In the genomic region with DNA sequence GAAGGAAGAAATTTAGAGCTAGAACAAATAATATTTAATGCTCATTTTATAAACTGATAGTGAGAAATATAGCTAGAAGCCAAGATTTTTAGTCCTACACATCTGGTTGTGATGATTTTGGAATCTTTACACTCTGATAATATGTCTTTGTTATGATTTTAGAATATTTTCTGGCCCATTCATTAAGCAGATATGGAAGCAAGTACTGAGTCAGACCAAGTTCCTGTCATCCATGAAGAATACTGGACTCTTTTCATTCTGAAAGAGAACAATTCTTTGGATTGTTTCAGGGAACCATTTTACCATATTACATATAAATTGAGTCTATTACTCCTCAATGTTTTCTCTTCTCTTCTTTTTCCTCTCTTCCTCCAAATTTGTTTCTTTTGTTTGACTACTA, we compare ENCODE assay signal across 25 cellular contexts.
DNase-seq lines count a peak whose midpoint lies in the region; ATAC-seq, FAIRE-seq and TF ChIP-seq lines count a peak whose summit lies in the region.
"Had no signal": no experiment of that assay in that cellular context is flagged by ENCODE, and none has a peak within 500 bp of the region (broad histone marks: within the 10 kb centered on the region; RNA-seq: fewer than 3 reads in every experiment).

No MANE protein-coding gene starts in this region.

- no peak for ATAC-seq in GM19395 (IDR thresholded peaks at IDR 0.05; ENCODE audit: unreplicated experiment)
- ATAC-seq: HCT116; left lobe of liver; stimulated activated naive CD8-positive, alpha-beta T cell treated with anti-CD3 and anti-CD28 coated beads, Interleukin-15, Interleukin-2, amounts not matched to agents 100 U/mL and 50 U/mL, for 24 hours had no signal

- H3K27ac Mint-ChIP-seq in HFFc6 (peak overlapping the region; percentile 80), chondrocyte (ENCODE audit: unreplicated experiment) (peak overlapping the region; percentile 55)
- H3K27ac Mint-ChIP-seq: activated naive CD4-positive, alpha-beta T cell treated with anti-CD3 and anti-CD28 coated beads, Interleukin-2, amount 50 U/mL, for 24 hours; CD8-positive, alpha-beta memory T cell; type B pancreatic cell had no signal

- peak overlapping the region; percentile 65 for H3K27ac ChIP-seq in ACC112 (ENCODE audit: low read depth, low read length)
- H3K27ac ChIP-seq: breast epithelium, esophagus squamous epithelium, neutrophil had no signal

- H3K27me3 Mint-ChIP-seq in HFFc6 (ENCODE audit: insufficient read depth) (no peaks in the 10 kb centered on the region), chondrocyte (ENCODE audit: low read depth) (no peaks in the 10 kb centered on the region)
- H3K27me3 Mint-ChIP-seq: activated naive CD4-positive, alpha-beta T cell treated with anti-CD3 and anti-CD28 coated beads, Interleukin-2, amount 50 U/mL, for 24 hours; CD8-positive, alpha-beta memory T cell; type B pancreatic cell had no signal

- H3K9me3 Mint-ChIP-seq in HFFc6 = no peaks in the 10 kb centered on the region
- no peaks in the 10 kb centered on the region for H3K9me3 Mint-ChIP-seq in chondrocyte (ENCODE audit: low read depth)
- H3K9me3 Mint-ChIP-seq: activated naive CD4-positive, alpha-beta T cell treated with anti-CD3 and anti-CD28 coated beads, Interleukin-2, amount 50 U/mL, for 24 hours; CD8-positive, alpha-beta memory T cell; type B pancreatic cell had no signal

- TF ChIP-seq CTCF in HFFc6 (IDR thresholded peaks at IDR 0.05) (no peak), chondrocyte (IDR thresholded peaks at IDR 0.05) (no peak)

- H3K79me2 ChIP-seq in ACC112 (ENCODE audit: control insufficient read depth, insufficient read depth, low read length, unreplicated experiment) = no peaks in the 10 kb centered on the region

- peak overlapping the region; percentile 70 for H3K4me3 Mint-ChIP-seq in HFFc6
- H3K4me3 Mint-ChIP-seq in chondrocyte (ENCODE audit: unreplicated experiment) = no peak overlapping the region
- H3K4me3 Mint-ChIP-seq: activated naive CD4-positive, alpha-beta T cell treated with anti-CD3 and anti-CD28 coated beads, Interleukin-2, amount 50 U/mL, for 24 hours; CD8-positive, alpha-beta memory T cell; type B pancreatic cell had no signal

- peak overlapping the region; percentile 7 for H2AFZ ChIP-seq in ACC112 (ENCODE audit: low read length, unreplicated experiment)

- peaks cover 7% of the 10 kb centered on the region; the same call in 1 of the 2 replicates for H3K36me3 Mint-ChIP-seq in HFFc6 (ENCODE audit: low read depth)
- H3K36me3 Mint-ChIP-seq in chondrocyte (ENCODE audit: low read depth) = no peaks in the 10 kb centered on the region
- H3K36me3 Mint-ChIP-seq: CD8-positive, alpha-beta memory T cell; type B pancreatic cell had no signal

- peak overlapping the region; percentile 44; the same call in 1 of the 2 replicates for H3K4me3 ChIP-seq in ACC112 (ENCODE audit: low read depth, low read length)
- H3K4me3 ChIP-seq: breast epithelium, esophagus squamous epithelium had no signal

- H3K27me3 ChIP-seq in ACC112 (ENCODE audit: insufficient read depth, low read length) = no peaks in the 10 kb centered on the region
- H3K27me3 ChIP-seq: breast epithelium, esophagus squamous epithelium, neutrophil had no signal

- H3K4me1 ChIP-seq in ACC112 (ENCODE audit: control insufficient read depth, insufficient read depth, low read length, unreplicated experiment) = peaks cover 52% of the 10 kb centered on the region
- H3K4me1 ChIP-seq: breast epithelium, esophagus squamous epithelium had no signal

- H3K4me1 Mint-ChIP-seq in HFFc6 (ENCODE audit: low read depth) (peaks cover 70% of the 10 kb centered on the region), chondrocyte (ENCODE audit: low read depth) (peaks cover 50% of the 10 kb centered on the region)
- H3K4me1 Mint-ChIP-seq: activated naive CD4-positive, alpha-beta T cell treated with anti-CD3 and anti-CD28 coated beads, Interleukin-2, amount 50 U/mL, for 24 hours had no signal

- DNase-seq in HFFc6 (peak; percentile 13), chondrocyte (ENCODE audit: low spot score) (no peak), iris pigment epithelial cell (ENCODE audit: low read depth) (peak; percentile 52), islet precursor cell (no peak), urothelium cell line (ENCODE audit: low spot score) (no peak), NCI-H146 (lab: John Stamatoyannopoulos, UW) (no peak)
- DNase-seq: ACHN; activated CD4-positive, CD25-positive, alpha-beta regulatory T cell; activated T-cell treated with anti-CD3 and anti-CD28 coated beads, Interleukin-2, amount 50 U/mL, for 48 hours; CD8-positive, alpha-beta memory T cell; effector CD4-positive, alpha-beta T cell; esophagus squamous epithelium; KBM-7; NCI-H1092; NCI-H524 treated with DMSO at 0.1 percent for 48 hours; right cardiac atrium; stimulated activated naive CD8-positive, alpha-beta T cell treated with anti-CD3 and anti-CD28 coated beads, Interleukin-15, Interleukin-2, amounts not matched to agents 100 U/mL and 50 U/mL, for 24 hours had no signal

- FAIRE-seq in urothelium cell line (lab: Jason Lieb, UNC) = no peak

- H3K36me3 ChIP-seq in ACC112 (ENCODE audit: insufficient read depth, low read length) = no peaks in the 10 kb centered on the region
- H3K36me3 ChIP-seq: breast epithelium, esophagus squamous epithelium, neutrophil had no signal

Comparison
In these comparisons a context has a peak if more than half of its experiments do, and no peak if none do; other contexts are left out.
1. DNase-seq: peak in HFFc6 (single experiment) and iris pigment epithelial cell (single experiment); none in chondrocyte (single experiment), islet precursor cell (single experiment), urothelium cell line (single experiment) and NCI-H146 (single experiment).